Comparison of ENCODE assay signal across 9 cellular contexts in the genomic region with DNA sequence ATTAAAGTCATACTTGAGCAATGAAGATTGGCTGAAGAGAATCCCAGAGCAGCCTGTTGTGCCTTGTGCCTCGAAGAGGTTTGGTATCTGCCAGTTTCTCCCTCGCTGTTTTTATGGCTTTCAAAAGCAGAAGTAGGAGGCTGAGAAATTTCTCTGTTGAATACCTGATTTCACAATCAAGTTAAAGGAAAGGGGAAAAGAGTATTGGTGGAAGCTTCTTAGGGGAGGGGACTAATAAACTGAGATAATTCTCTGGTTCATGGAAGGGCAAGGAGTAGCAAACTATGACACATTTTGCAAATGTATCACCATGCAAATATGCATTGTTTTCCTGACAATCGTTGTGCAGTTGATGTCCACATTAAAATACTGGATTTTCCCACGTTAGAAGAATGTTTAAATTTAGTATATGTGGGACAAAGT. TPM values are rescaled to one million over a fixed set of nuclear protein-coding genes. Genes with fewer than 3 reads are reported as not detected.
A peak's percentile ranks its signal among the peaks of the same experiment; 100 is the strongest.
DNase-seq lines count a peak whose midpoint lies in the region; ATAC-seq and TF ChIP-seq lines count a peak whose summit lies in the region.
"Had no signal": no experiment of that assay in that cellular context is flagged by ENCODE, and none has a peak within 500 bp of the region (broad histone marks: within the 10 kb centered on the region; RNA-seq: fewer than 3 reads in every experiment).

A gene (minus strand): TSS at position 85 of the 423 bp plus-strand sequence. CDS start 550 bp downstream, outside the sequence.

- peak within 1 kb of the TSS; percentile 24 for H3K4me3 Mint-ChIP-seq in natural killer cell treated with Interleukin-12 subunit alpha and Interleukin-12 subunit beta and Interleukin-15 and Interleukin-18, amount 100 ng/mL, for 72 hours
- H3K4me3 Mint-ChIP-seq in activated CD4-positive, alpha-beta T cell treated with anti-CD3 and anti-CD28 coated beads, Interleukin-2, amount 10 ng/mL, durations not matched to agents 24 days and 14 days, result no peak within 1 kb of the TSS

- H3K36me3 ChIP-seq in psoas muscle (ENCODE audit: insufficient read depth in 1 of 2, low read depth in 1 of 2), result no peaks in the 10 kb centered on the region

- 31 to 41% (median 33%) methylated on average over 4 of the region's 4 CpGs for WGBS in psoas muscle, 3 donors

- peaks cover 1 to 6% (median 3%) of the 10 kb centered on the region in 3 donors for H3K27me3 ChIP-seq in psoas muscle (ENCODE audit: insufficient read depth in 3 of 3, low read length in 2 of 3)

- H3K27ac Mint-ChIP-seq in natural killer cell treated with Interleukin-12 subunit alpha and Interleukin-12 subunit beta and Interleukin-15 and Interleukin-18, amount 100 ng/mL, for 72 hours, result peak within 1 kb of the TSS in 1 of 2 donors; percentile 4
- no peak within 1 kb of the TSS for H3K27ac Mint-ChIP-seq in activated CD4-positive, alpha-beta T cell treated with anti-CD3 and anti-CD28 coated beads, Interleukin-2, amount 10 ng/mL, durations not matched to agents 24 days and 14 days

- intact Hi-C loops in activated CD4-positive, alpha-beta T cell treated with anti-CD3 and anti-CD28 coated beads, Interleukin-2, amount 10 ng/mL, durations not matched to agents 24 days and 14 days (cut with micrococcal nuclease), result no loop called here
- intact Hi-C loops in psoas muscle (cut with DNase I), result no loop called here

- no peak for TF ChIP-seq CTCF in psoas muscle (IDR thresholded peaks at IDR 0.05)

- no peak within 1 kb of the TSS for H3K4me3 ChIP-seq in psoas muscle

- peaks cover 2 to 18% of the 10 kb centered on the region in 2 donors for H3K27me3 Mint-ChIP-seq in natural killer cell treated with Interleukin-12 subunit alpha and Interleukin-12 subunit beta and Interleukin-15 and Interleukin-18, amount 100 ng/mL, for 72 hours
- peaks cover 41% of the 10 kb centered on the region for H3K27me3 Mint-ChIP-seq in activated CD4-positive, alpha-beta T cell treated with anti-CD3 and anti-CD28 coated beads, Interleukin-2, amount 10 ng/mL, durations not matched to agents 24 days and 14 days

- peak; percentile 34 for DNase-seq in Daoy (ENCODE audit: low read depth)
- peak; percentile 73 to 95 for DNase-seq in NOMO-1 (lab: John Stamatoyannopoulos, UW; ENCODE audit: unreplicated experiment in 2 of 2)
- DNase-seq in dermis blood vessel endothelial cell, result peak; percentile 60
- DNase-seq in natural killer cell treated with Interleukin-12 subunit alpha and Interleukin-12 subunit beta and Interleukin-15 and Interleukin-18, amount 100 ng/mL, for 72 hours (ENCODE audit: low spot score), result no peak
- no peak for DNase-seq in activated effector memory CD4-positive, alpha-beta T cell treated with Interleukin-2 at 50 U/mL for 16 hours
- no peak for DNase-seq in activated CD4-positive, alpha-beta T cell treated with anti-CD3 and anti-CD28 coated beads, Interleukin-2, amount 10 ng/mL, durations not matched to agents 24 days and 14 days
- DNase-seq in psoas muscle, result no peak
- no peak for DNase-seq in NCI-H1417 treated with DMSO at 0.1 percent for 48 hours (lab: John Stamatoyannopoulos, UW)

- H3K4me1 ChIP-seq in psoas muscle, result peaks cover 10% of the 10 kb centered on the region

- no peak for ATAC-seq in natural killer cell treated with Interleukin-12 subunit alpha and Interleukin-12 subunit beta and Interleukin-15 and Interleukin-18, amount 100 ng/mL, for 72 hours
- ATAC-seq in psoas muscle, result no peak
- ATAC-seq: Panc1 had no signal

- H3K36me3 Mint-ChIP-seq in natural killer cell treated with Interleukin-12 subunit alpha and Interleukin-12 subunit beta and Interleukin-15 and Interleukin-18, amount 100 ng/mL, for 72 hours, result no peaks in the 10 kb centered on the region
- H3K36me3 Mint-ChIP-seq in activated CD4-positive, alpha-beta T cell treated with anti-CD3 and anti-CD28 coated beads, Interleukin-2, amount 10 ng/mL, durations not matched to agents 24 days and 14 days (ENCODE audit: low read depth), result no peaks in the 10 kb centered on the region

- H3K9me3 Mint-ChIP-seq in natural killer cell treated with Interleukin-12 subunit alpha and Interleukin-12 subunit beta and Interleukin-15 and Interleukin-18, amount 100 ng/mL, for 72 hours, result peaks cover 4% of the 10 kb centered on the region
- H3K9me3 Mint-ChIP-seq in activated CD4-positive, alpha-beta T cell treated with anti-CD3 and anti-CD28 coated beads, Interleukin-2, amount 10 ng/mL, durations not matched to agents 24 days and 14 days, result no peaks in the 10 kb centered on the region

- H3K27ac ChIP-seq in psoas muscle, result no peak within 1 kb of the TSS

- H3K9me3 ChIP-seq in psoas muscle, result no peaks in the 10 kb centered on the region

- H3K4me1 Mint-ChIP-seq in natural killer cell treated with Interleukin-12 subunit alpha and Interleukin-12 subunit beta and Interleukin-15 and Interleukin-18, amount 100 ng/mL, for 72 hours (ENCODE audit: low read depth in 2 of 2), result peaks cover 20 to 30% of the 10 kb centered on the region in 2 donors
- H3K4me1 Mint-ChIP-seq in activated CD4-positive, alpha-beta T cell treated with anti-CD3 and anti-CD28 coated beads, Interleukin-2, amount 10 ng/mL, durations not matched to agents 24 days and 14 days, result peaks cover 4% of the 10 kb centered on the region

RNA-seq across cellular contexts. Expression of the gene that starts here (rescaled TPM):
- 12.4 and 13.5 TPM in 2 replicates for total RNA-seq in Daoy (2014; rRNA removed; shearing (Covaris generic))
- 0.14 and 0.17 TPM in 2 replicates for total RNA-seq in dermis blood vessel endothelial cell
- total RNA-seq in natural killer cell treated with Interleukin-12 subunit alpha and Interleukin-12 subunit beta and Interleukin-15 and Interleukin-18, amount 100 ng/mL, for 72 hours, result 10 to 100 TPM in 1 of 2 donors, 1 to 10 TPM in 1; 1.8 to 12.0 TPM
- total RNA-seq in activated CD4-positive, alpha-beta T cell treated with anti-CD3 and anti-CD28 coated beads, Interleukin-2, amount 10 ng/mL, durations not matched to agents 24 days and 14 days, result 0.33 and 0.92 TPM in 2 replicates
- total RNA-seq in psoas muscle, result under 1 TPM in 3 of 4 donors, not detected in 1; 0.25 to 0.42 (median 0.28) TPM
- under 1 TPM; 0.06 to 0.38 (median 0.25) TPM for polyA plus RNA-seq in psoas muscle

Comparison
In these comparisons a context has a peak if more than half of its experiments do, and no peak if none do; other contexts are left out.
1. Peak in DNase-seq in dermis blood vessel endothelial cell; RNA of the gene not detected or under 1 TPM.
2. DNase-seq: peak in Daoy (single experiment) and NOMO-1 (2 of 2); none in natural killer cell treated with Interleukin-12 subunit alpha and Interleukin-12 subunit beta and Interleukin-15 and Interleukin-18, amount 100 ng/mL, for 72 hours (single experiment), activated effector memory CD4-positive, alpha-beta T cell treated with Interleukin-2 at 50 U/mL for 16 hours (single experiment), activated CD4-positive, alpha-beta T cell treated with anti-CD3 and anti-CD28 coated beads, Interleukin-2, amount 10 ng/mL, durations not matched to agents 24 days and 14 days (single experiment), psoas muscle (0 of 2) and NCI-H1417 treated with DMSO at 0.1 percent for 48 hours (single experiment).